Comparison of ENCODE assay signal across 25 cellular contexts in the genomic region with DNA sequence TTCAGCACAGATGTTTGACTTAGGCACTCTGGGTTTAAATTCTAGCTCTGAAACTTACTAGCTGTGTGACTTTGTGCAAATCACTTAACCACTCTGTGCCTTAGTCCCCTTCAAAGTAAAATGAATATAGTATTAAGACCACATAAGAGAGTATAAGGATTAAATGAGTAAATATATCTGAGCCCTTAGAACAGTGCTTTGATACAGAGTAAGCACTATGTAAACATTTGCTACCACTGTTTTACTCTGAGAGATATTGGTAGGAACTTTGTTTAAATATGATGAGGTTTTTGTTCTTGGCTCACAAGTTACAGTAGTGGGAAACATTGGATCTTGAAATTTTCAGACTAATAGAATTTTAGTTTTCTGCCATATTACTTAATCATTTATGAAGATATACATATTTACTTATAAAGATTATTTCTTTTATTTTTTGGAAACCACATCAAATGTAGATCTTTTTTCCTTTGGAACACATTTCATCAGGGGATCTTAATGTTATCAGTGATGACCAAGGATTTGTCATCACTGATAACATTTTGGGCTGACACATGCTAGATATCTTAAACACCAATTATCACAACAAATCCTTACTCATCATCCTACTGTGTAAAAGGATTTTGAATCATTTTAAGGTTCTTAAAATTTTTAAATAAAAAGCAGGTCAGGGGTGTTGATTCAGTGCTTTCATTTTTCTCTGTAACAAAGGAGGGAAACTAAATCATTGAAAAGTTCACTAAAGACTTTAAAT.
DNase-seq lines count a peak whose midpoint lies in the region; ATAC-seq, FAIRE-seq and TF ChIP-seq lines count a peak whose summit lies in the region.
"Had no signal": no experiment of that assay in that cellular context is flagged by ENCODE, and none has a peak within 500 bp of the region (broad histone marks: within the 10 kb centered on the region; RNA-seq: fewer than 3 reads in every experiment).

No MANE protein-coding gene starts in this region.

- H3K79me1 ChIP-seq in IMR-90 (ENCODE audit: low read depth in 1 of 2, low read length in 2 of 2), result no peaks in the 10 kb centered on the region

- H3K4ac ChIP-seq in IMR-90 (ENCODE audit: low read depth, low read length), result no peak overlapping the region

- H3K4me2 ChIP-seq in IMR-90 (ENCODE audit: low read depth, low read length), result no peak overlapping the region
- no peak overlapping the region for H3K4me2 ChIP-seq in K562 (ENCODE audit: insufficient read depth, low read length)

- H3K4me1 ChIP-seq in IMR-90 (ENCODE audit: control insufficient read depth, insufficient read depth, low read length) (peaks cover 6% of the 10 kb centered on the region), K562 (replicated peaks in 1 of 2; ENCODE audit: control insufficient read depth in 2 of 2, insufficient read depth in 2 of 2, low read length in 2 of 2) (no peaks in the 10 kb centered on the region)
- H3K4me1 ChIP-seq: BE2C, Caco-2, SJSA1 had no signal

- dilution Hi-C loops in IMR-90 (cut with HindIII; ENCODE audit: low sequenced_read_pairs, unreplicated experiment), result no loop called here

- H3K9ac ChIP-seq in IMR-90 (ENCODE audit: low read depth, low read length) (no peak overlapping the region), K562 (ENCODE audit: insufficient read depth in 1 of 2, low read depth in 2 of 2, low read length in 2 of 2) (no peak overlapping the region)

- TF ChIP-seq POLR2A in IMR-90 (IDR thresholded peaks at IDR 0.05; ENCODE audit: low read depth, low read length) (no peak), K562 (conservative IDR thresholded peaks at IDR 0.05) (no peak)

- H3K27ac ChIP-seq in IMR-90 (ENCODE audit: insufficient read depth, low read length) (no peak overlapping the region), K562 (ENCODE audit: extremely low read depth, low read depth, low read length) (no peak overlapping the region)
- H3K27ac ChIP-seq: HL-60, SJSA1 had no signal

- TF ChIP-seq RAD21 in IMR-90 (IDR thresholded peaks at IDR 0.05; ENCODE audit: low read length) (no peak), K562 (CRISPR knock-in tag; conservative IDR thresholded peaks at IDR 0.05 in 1 of 2, IDR thresholded peaks at IDR 0.05 in 1 of 2) (no peak)

- intact Hi-C loops in IMR-90 (cut with micrococcal nuclease), result no loop called here
- intact Hi-C loops in K562 (cut with micrococcal nuclease), result no loop called here

- H2BK5ac ChIP-seq in IMR-90 (ENCODE audit: low read depth, low read length, poor library complexity, severe bottlenecking), result peak overlapping the region; percentile 38

- H4K91ac ChIP-seq in IMR-90 (ENCODE audit: insufficient read depth, low read depth, low read length), result no peak overlapping the region

- no peaks in the 10 kb centered on the region for H3K79me2 ChIP-seq in K562 (ENCODE audit: control insufficient read depth, insufficient read depth, low read length)

- POLR2A ChIA-PET in IMR-90 (lab: Charles Lee; ENCODE audit: unreplicated experiment) (no interaction called here), K562 (lab: Yijun Ruan, JAX) (no interaction called here)

- TF ChIP-seq EP300 in K562 (IDR thresholded peaks at IDR 0.05; ENCODE audit: low read length), result no peak

- FAIRE-seq in K562 (lab: Jason Lieb, UNC), result no peak
- FAIRE-seq: HTR-8/SVneo had no signal

- H2AK5ac ChIP-seq in IMR-90 (ENCODE audit: low read depth, low read length), result no peak overlapping the region

- no peaks in the 10 kb centered on the region for H3K9me3 ChIP-seq in IMR-90 (ENCODE audit: control insufficient read depth, insufficient read depth, low read length)
- no peaks in the 10 kb centered on the region for H3K9me3 ChIP-seq in K562 (replicated peaks; ENCODE audit: control insufficient read depth, insufficient read depth, low read depth, low read length)
- H3K9me3 ChIP-seq: BE2C, Caco-2, SJSA1 had no signal

- in situ Hi-C loops in IMR-90 (cut with MboI; ENCODE audit: low sequenced_read_pairs) (no loop called here), K562 (cut with MboI) (no loop called here)

- H3K23ac ChIP-seq in IMR-90 (ENCODE audit: low read depth, low read length), result no peak overlapping the region

- H2AK9ac ChIP-seq in IMR-90 (replicated peaks; ENCODE audit: low read depth, low read length, poor library complexity), result no peak overlapping the region

- no peak overlapping the region for H2BK15ac ChIP-seq in IMR-90 (ENCODE audit: low read depth, low read length)

- peaks cover 8% of the 10 kb centered on the region for H3K9me3 Mint-ChIP-seq in chondrocyte (ENCODE audit: low read depth)
- H3K9me3 Mint-ChIP-seq: HFFc6, IgD-negative memory B cell had no signal

- no peak overlapping the region for H4K8ac ChIP-seq in IMR-90 (ENCODE audit: low read depth in 2 of 2, low read length in 2 of 2)

- no peak overlapping the region for H3K14ac ChIP-seq in IMR-90 (replicated peaks; ENCODE audit: low read depth, low read length)

- BruUV-seq in IMR-90 (replicated peaks; lab: Mats Ljungman, UMichigan) (no TSS peak), K562 (replicated peaks; lab: Mats Ljungman, UMichigan) (no TSS peak)

- H2BK120ac ChIP-seq in IMR-90 (ENCODE audit: low read depth, low read length), result no peak overlapping the region

- no peaks in the 10 kb centered on the region; the same call in 1 of the 2 replicates for H3K9me1 ChIP-seq in IMR-90 (ENCODE audit: insufficient read depth, low read length)
- no peaks in the 10 kb centered on the region for H3K9me1 ChIP-seq in K562 (ENCODE audit: control insufficient read depth, insufficient read depth, low read length)

- H3K27me3 ChIP-seq in IMR-90 (ENCODE audit: control insufficient read depth, insufficient read depth, low read length) (no peaks in the 10 kb centered on the region), K562 (ENCODE audit: control insufficient read depth in 2 of 2, insufficient read depth in 2 of 2, low read length in 2 of 2) (no peaks in the 10 kb centered on the region)
- H3K27me3 ChIP-seq: BE2C, SJSA1 had no signal

- no peaks in the 10 kb centered on the region for H3K27me3 Mint-ChIP-seq in chondrocyte (ENCODE audit: low read depth)

- no peak overlapping the region for H3K18ac ChIP-seq in IMR-90 (ENCODE audit: low read depth, low read length)

- peaks cover 9% of the 10 kb centered on the region for H3K36me3 Mint-ChIP-seq in chondrocyte (ENCODE audit: low read depth)
- H3K36me3 Mint-ChIP-seq: CD4-positive, CD25-positive, alpha-beta regulatory T cell; IgD-negative memory B cell had no signal

- H3K4me3 ChIP-seq in IMR-90 (ENCODE audit: insufficient read depth, low read depth, low read length) (no peak overlapping the region), K562 (no peak overlapping the region), fibroblast of villous mesenchyme (ENCODE audit: low read depth, low read length) (no peak overlapping the region)
- H3K4me3 ChIP-seq: SJSA1 had no signal

- no peak overlapping the region for H3K56ac ChIP-seq in IMR-90 (ENCODE audit: extremely low read depth, insufficient read depth, low read length)

- H3K4me3 Mint-ChIP-seq in chondrocyte (ENCODE audit: unreplicated experiment), result no peak overlapping the region
- H3K4me3 Mint-ChIP-seq: HFFc6, IgD-negative memory B cell had no signal

- H2AFZ ChIP-seq in IMR-90 (replicated peaks; ENCODE audit: low read length, poor library complexity) (no peak overlapping the region), K562 (ENCODE audit: low read depth, low read length) (no peak overlapping the region)

- TF ChIP-seq CTCF in IMR-90 (conservative IDR thresholded peaks at IDR 0.05; ENCODE audit: low read depth, low read length) (no peak), K562 (IDR thresholded peaks at IDR 0.05 in 2 of 3, conservative IDR thresholded peaks at IDR 0.05 in 1 of 3; ENCODE audit: insufficient read depth in 2 of 3, low read depth in 1 of 3, low read length in 3 of 3) (no peak), fibroblast of villous mesenchyme (IDR thresholded peaks at IDR 0.05; ENCODE audit: insufficient read depth, low read depth, low read length) (no peak), chondrocyte (IDR thresholded peaks at IDR 0.05) (no peak)

- CTCF ChIA-PET in IMR-90 (lab: Yijun Ruan, JAX), result no interaction called here
- CTCF ChIA-PET in K562 (lab: Yijun Ruan, JAX; ENCODE audit: low intra/inter-chr PET ratio), result no interaction called here

- H3K36me3 ChIP-seq in IMR-90 (ENCODE audit: control insufficient read depth, insufficient read depth, low read length) (peaks cover 11% of the 10 kb centered on the region), K562 (ENCODE audit: control insufficient read depth, insufficient read depth, low read length) (no peaks in the 10 kb centered on the region)
- H3K36me3 ChIP-seq: SJSA1 had no signal

- ATAC-seq in IMR-90 (ENCODE audit: low read depth) (peak; percentile 88), K562 (no peak), HG03342 (IDR thresholded peaks at IDR 0.05; ENCODE audit: unreplicated experiment) (no peak)
- no peak for ATAC-seq in stimulated activated naive CD8-positive, alpha-beta T cell treated with anti-CD3 and anti-CD28 coated beads, Interleukin-15, Interleukin-2, amounts not matched to agents 100 U/mL and 50 U/mL, for 24 hours
- ATAC-seq: Panc1 had no signal

- H3K4me1 Mint-ChIP-seq in chondrocyte (ENCODE audit: low read depth), result peaks cover 18% of the 10 kb centered on the region
- H3K4me1 Mint-ChIP-seq: CD4-positive, CD25-positive, alpha-beta regulatory T cell; IgD-negative memory B cell had no signal

- H4K20me1 ChIP-seq in IMR-90 (ENCODE audit: insufficient read depth, low read length), result no peaks in the 10 kb centered on the region
- no peaks in the 10 kb centered on the region for H4K20me1 ChIP-seq in K562 (replicated peaks; ENCODE audit: control insufficient read depth, insufficient read depth, low read length)

- no peak overlapping the region for H2BK20ac ChIP-seq in IMR-90 (ENCODE audit: low read depth, low read length)

- H3K27ac Mint-ChIP-seq in chondrocyte (ENCODE audit: unreplicated experiment), result no peak overlapping the region
- H3K27ac Mint-ChIP-seq: CD4-positive, CD25-positive, alpha-beta regulatory T cell; HFFc6; IgD-negative memory B cell had no signal

- DNase-seq in IMR-90, result peak; percentile 76
- no peak for DNase-seq in K562 (ENCODE audit: extremely low read depth in 1 of 4, low spot score in 3 of 4)
- DNase-seq in fibroblast of villous mesenchyme (ENCODE audit: low read depth), result peak; percentile 8
- no peak for DNase-seq in stimulated activated naive CD8-positive, alpha-beta T cell treated with anti-CD3 and anti-CD28 coated beads, Interleukin-15, Interleukin-2, amounts not matched to agents 100 U/mL and 50 U/mL, for 24 hours
- no peak for DNase-seq in chondrocyte (ENCODE audit: low spot score)
- DNase-seq in ureter (ENCODE audit: low spot score), result no peak
- DNase-seq: BE2C; Caco-2; CD4-positive, CD25-positive, alpha-beta regulatory T cell; GDM1; HFFc6; Kasumi-1; MM.1S; NCI-H1092; NCI-H1436 treated with DMSO at 0.1 percent for 48 hours; NCI-H2029; NCI-H2171; NCI-H446; NCI-H69 had no signal

- no peak overlapping the region for H4K5ac ChIP-seq in IMR-90 (ENCODE audit: low read depth, low read length)

TF ChIP-seq in IMR-90, 13 proteins besides CTCF, POLR2A, EP300 and RAD21 (continues in another document):
- TF ChIP-seq RFX5 (IDR thresholded peaks at IDR 0.05; ENCODE audit: low read depth, low read length) (no peak), SMC3 (IDR thresholded peaks at IDR 0.05; ENCODE audit: low read depth, low read length) (no peak)

TF ChIP-seq in K562, 482 proteins besides CTCF, POLR2A, EP300 and RAD21:
- TF ChIP-seq HOXB6 (CRISPR knock-in tag; IDR thresholded peaks at IDR 0.05; ENCODE audit: borderline replicate concordance) (no peak), RBM25 (IDR thresholded peaks at IDR 0.05; ENCODE audit: low read depth, low read length, severe bottlenecking) (peak; percentile 25)

Comparison
In these comparisons a context has a peak if more than half of its experiments do, and no peak if none do; other contexts are left out.
1. DNase-seq: peak in IMR-90 (single experiment) and fibroblast of villous mesenchyme (single experiment); none in K562 (0 of 4), stimulated activated naive CD8-positive, alpha-beta T cell treated with anti-CD3 and anti-CD28 coated beads, Interleukin-15, Interleukin-2, amounts not matched to agents 100 U/mL and 50 U/mL, for 24 hours (single experiment), chondrocyte (single experiment) and ureter (single experiment).